1 cellular context compared by ENCODE assay signal in the genomic region with DNA sequence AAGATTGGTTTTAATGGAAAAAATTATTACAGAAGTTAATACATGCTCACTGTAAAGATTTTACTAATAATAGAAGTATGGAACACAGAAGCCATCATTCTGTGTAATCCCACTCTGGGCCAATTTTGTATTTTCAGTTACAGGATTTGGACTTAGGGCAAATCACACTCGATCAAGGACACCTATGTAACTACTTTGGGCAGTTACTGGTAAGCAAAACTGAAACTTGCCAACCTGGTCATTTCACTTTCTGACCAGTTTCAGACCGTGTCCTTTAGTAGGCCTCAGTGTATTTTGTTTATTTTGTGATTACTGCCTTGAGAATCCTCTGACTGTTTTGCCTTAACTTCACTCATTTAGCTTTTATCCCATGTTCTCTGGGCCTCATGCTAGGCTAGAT.
TF ChIP-seq lines count a peak whose summit lies in the region.

No MANE protein-coding gene starts in this region.

TF ChIP-seq in SK-N-SH, 30 proteins besides CTCF, POLR2A, EP300 and RAD21:
- TF ChIP-seq FOXM1 (IDR thresholded peaks at IDR 0.05; ENCODE audit: low read depth) (no peak), MXI1 (IDR thresholded peaks at IDR 0.05; ENCODE audit: low read depth, low read length) (no peak), GATA2 (CRISPR knock-in tag; IDR thresholded peaks at IDR 0.05) (no peak), TEAD4 (IDR thresholded peaks at IDR 0.05; ENCODE audit: borderline replicate concordance, insufficient read depth) (no peak), RCOR1 (IDR thresholded peaks at IDR 0.05; ENCODE audit: low read length) (no peak), JUND (IDR thresholded peaks at IDR 0.05) (no peak), USF1 (IDR thresholded peaks at IDR 0.05; ENCODE audit: borderline replicate concordance, low read depth) (no peak), TAF1 (IDR thresholded peaks at IDR 0.05; ENCODE audit: borderline replicate concordance, low read depth, low read length) (no peak), POLR2AphosphoS5 (IDR thresholded peaks at IDR 0.05; ENCODE audit: low read depth, low read length) (no peak), SMC3 (IDR thresholded peaks at IDR 0.05; ENCODE audit: low read depth, low read length) (no peak)
- TF ChIP-seq, protein P1, sequence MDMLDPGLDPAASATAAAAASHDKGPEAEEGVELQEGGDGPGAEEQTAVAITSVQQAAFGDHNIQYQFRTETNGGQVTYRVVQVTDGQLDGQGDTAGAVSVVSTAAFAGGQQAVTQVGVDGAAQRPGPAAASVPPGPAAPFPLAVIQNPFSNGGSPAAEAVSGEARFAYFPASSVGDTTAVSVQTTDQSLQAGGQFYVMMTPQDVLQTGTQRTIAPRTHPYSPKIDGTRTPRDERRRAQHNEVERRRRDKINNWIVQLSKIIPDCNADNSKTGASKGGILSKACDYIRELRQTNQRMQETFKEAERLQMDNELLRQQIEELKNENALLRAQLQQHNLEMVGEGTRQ (IDR thresholded peaks at IDR 0.05; ENCODE audit: borderline replicate concordance, low read depth, low read length), result no peak
- TF ChIP-seq, protein P2, sequence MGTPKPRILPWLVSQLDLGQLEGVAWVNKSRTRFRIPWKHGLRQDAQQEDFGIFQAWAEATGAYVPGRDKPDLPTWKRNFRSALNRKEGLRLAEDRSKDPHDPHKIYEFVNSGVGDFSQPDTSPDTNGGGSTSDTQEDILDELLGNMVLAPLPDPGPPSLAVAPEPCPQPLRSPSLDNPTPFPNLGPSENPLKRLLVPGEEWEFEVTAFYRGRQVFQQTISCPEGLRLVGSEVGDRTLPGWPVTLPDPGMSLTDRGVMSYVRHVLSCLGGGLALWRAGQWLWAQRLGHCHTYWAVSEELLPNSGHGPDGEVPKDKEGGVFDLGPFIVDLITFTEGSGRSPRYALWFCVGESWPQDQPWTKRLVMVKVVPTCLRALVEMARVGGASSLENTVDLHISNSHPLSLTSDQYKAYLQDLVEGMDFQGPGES (IDR thresholded peaks at IDR 0.05; ENCODE audit: low read depth, low read length), result no peak
- TF ChIP-seq, protein P3, sequence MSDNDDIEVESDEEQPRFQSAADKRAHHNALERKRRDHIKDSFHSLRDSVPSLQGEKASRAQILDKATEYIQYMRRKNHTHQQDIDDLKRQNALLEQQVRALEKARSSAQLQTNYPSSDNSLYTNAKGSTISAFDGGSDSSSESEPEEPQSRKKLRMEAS (IDR thresholded peaks at IDR 0.05; ENCODE audit: low read depth), result no peak
